Comparison of ENCODE assay signal across 8 cellular contexts in the genomic region with DNA sequence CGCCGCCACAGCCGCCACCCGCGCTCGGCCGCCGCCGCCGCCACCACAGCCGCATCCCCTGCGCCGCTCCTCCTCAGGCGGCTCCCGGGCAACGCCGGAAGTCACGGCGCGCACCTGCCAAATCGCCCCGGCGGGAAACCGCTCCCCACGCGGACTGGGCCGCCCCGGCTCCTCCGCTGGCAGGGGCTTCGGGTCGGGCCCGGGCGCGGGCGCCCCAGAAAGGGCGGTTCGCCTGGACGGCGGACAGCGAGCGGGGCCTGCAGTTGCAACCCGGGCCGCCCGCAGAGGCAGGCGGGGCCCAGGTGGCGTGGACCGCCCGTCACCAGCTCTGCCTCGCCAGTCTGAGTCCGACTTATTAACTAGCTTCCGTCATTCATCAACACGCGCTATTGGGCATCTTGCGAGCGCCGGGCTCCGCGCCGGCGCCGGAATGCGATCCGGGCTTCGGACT. TPM values are rescaled to one million over a fixed set of nuclear protein-coding genes. Genes with fewer than 3 reads are reported as not detected.
DNase-seq lines count a peak whose midpoint lies in the region; ATAC-seq, FAIRE-seq and TF ChIP-seq lines count a peak whose summit lies in the region.

A gene with protein sequence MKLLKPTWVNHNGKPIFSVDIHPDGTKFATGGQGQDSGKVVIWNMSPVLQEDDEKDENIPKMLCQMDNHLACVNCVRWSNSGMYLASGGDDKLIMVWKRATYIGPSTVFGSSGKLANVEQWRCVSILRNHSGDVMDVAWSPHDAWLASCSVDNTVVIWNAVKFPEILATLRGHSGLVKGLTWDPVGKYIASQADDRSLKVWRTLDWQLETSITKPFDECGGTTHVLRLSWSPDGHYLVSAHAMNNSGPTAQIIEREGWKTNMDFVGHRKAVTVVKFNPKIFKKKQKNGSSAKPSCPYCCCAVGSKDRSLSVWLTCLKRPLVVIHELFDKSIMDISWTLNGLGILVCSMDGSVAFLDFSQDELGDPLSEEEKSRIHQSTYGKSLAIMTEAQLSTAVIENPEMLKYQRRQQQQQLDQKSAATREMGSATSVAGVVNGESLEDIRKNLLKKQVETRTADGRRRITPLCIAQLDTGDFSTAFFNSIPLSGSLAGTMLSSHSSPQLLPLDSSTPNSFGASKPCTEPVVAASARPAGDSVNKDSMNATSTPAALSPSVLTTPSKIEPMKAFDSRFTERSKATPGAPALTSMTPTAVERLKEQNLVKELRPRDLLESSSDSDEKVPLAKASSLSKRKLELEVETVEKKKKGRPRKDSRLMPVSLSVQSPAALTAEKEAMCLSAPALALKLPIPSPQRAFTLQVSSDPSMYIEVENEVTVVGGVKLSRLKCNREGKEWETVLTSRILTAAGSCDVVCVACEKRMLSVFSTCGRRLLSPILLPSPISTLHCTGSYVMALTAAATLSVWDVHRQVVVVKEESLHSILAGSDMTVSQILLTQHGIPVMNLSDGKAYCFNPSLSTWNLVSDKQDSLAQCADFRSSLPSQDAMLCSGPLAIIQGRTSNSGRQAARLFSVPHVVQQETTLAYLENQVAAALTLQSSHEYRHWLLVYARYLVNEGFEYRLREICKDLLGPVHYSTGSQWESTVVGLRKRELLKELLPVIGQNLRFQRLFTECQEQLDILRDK (minus strand): TSS at position 93 of the 451 bp plus-strand sequence. CDS start 257 bp downstream, outside the sequence.

- H2AFZ ChIP-seq in endothelial cell of umbilical vein (ENCODE audit: low read depth, low read length) = peak within 1 kb of the TSS; percentile 66

- POLR2A ChIA-PET in endothelial cell of umbilical vein (lab: Charles Lee) = interaction anchor here (0.5 to 1.4 kb wide), 2 partner anchors 13 to 100 kb away, joined by 3 to 6 read pairs; no protein-coding TSS in a partner anchor

- H3K27me3 ChIP-seq in endothelial cell of umbilical vein (ENCODE audit: control insufficient read depth in 2 of 2, insufficient read depth in 2 of 2, low read length in 2 of 2) = no peaks in the 10 kb centered on the region
- H3K27me3 ChIP-seq in mononuclear cell (ENCODE audit: insufficient read depth, low read length) = no peaks in the 10 kb centered on the region

- peaks cover 0 to 2% (median 0%) of the 10 kb centered on the region in 3 donors for H3K27me3 Mint-ChIP-seq in CD14-positive monocyte (ENCODE audit: low read depth in 3 of 3)

- peaks cover 11 to 22% of the 10 kb centered on the region in 2 donors for H3K36me3 Mint-ChIP-seq in CD14-positive monocyte

- peak within 1 kb of the TSS; percentile 92 for H3K9ac ChIP-seq in endothelial cell of umbilical vein (replicated peaks; ENCODE audit: extremely low read depth, insufficient read depth, low read length)

- H3K36me3 ChIP-seq in endothelial cell of umbilical vein (ENCODE audit: control insufficient read depth in 2 of 2, extremely low read depth in 1 of 2, insufficient read depth in 2 of 2, low read length in 2 of 2) = peaks cover 5% of the 10 kb centered on the region in 2 experiments

- ATAC-seq in GM19351 (IDR thresholded peaks at IDR 0.05; ENCODE audit: unreplicated experiment) (peak; percentile 36), HG03469 (IDR thresholded peaks at IDR 0.05; ENCODE audit: unreplicated experiment) (peak; percentile 30)

- peak within 1 kb of the TSS; percentile 75 for H3K27ac ChIP-seq in endothelial cell of umbilical vein (ENCODE audit: insufficient read depth, low read depth, low read length)

- H3K4me1 ChIP-seq in endothelial cell of umbilical vein (ENCODE audit: control insufficient read depth, extremely low read depth, insufficient read depth, low read length) = peaks cover 17% of the 10 kb centered on the region
- peaks cover 59% of the 10 kb centered on the region for H3K4me1 ChIP-seq in mononuclear cell (ENCODE audit: insufficient read depth, low read length)

- no peak for TF ChIP-seq CTCF in CD14-positive monocyte (IDR thresholded peaks at IDR 0.05)
- TF ChIP-seq CTCF in endothelial cell of umbilical vein (IDR thresholded peaks at IDR 0.05; ENCODE audit: extremely low read depth in 1 of 2, insufficient read depth in 1 of 2, low read depth in 1 of 2, low read length in 2 of 2) = no peak

- CTCF ChIA-PET in endothelial cell of umbilical vein (lab: Charles Lee) = interaction anchor here (0.7 to 2.1 kb wide), 6 partner anchors 13 to 252 kb away, joined by 3 to 6 read pairs (median 4); a partner anchor contains a TSS

- BruUV-seq in endothelial cell of umbilical vein (replicated peaks; lab: Mats Ljungman, UMichigan) = no TSS peak

- H3K79me2 ChIP-seq in endothelial cell of umbilical vein (ENCODE audit: control insufficient read depth, insufficient read depth, low read length) = peaks cover 49% of the 10 kb centered on the region

- H3K4me2 ChIP-seq in endothelial cell of umbilical vein (ENCODE audit: insufficient read depth, low read length) = peak within 1 kb of the TSS; percentile 86

- dilution Hi-C loops in endothelial cell of umbilical vein (cut with MboI; ENCODE audit: extremely low pct_ligation_motif_present, low sequenced_read_pairs) = no loop called here

- no peaks in the 10 kb centered on the region for H3K9me3 Mint-ChIP-seq in CD14-positive monocyte

- H3K4me3 ChIP-seq in endothelial cell of umbilical vein (replicated peaks in 1 of 3; ENCODE audit: insufficient read depth in 1 of 3, low read depth in 1 of 3, low read length in 3 of 3) = peak within 1 kb of the TSS; percentile 86 to 88 (median 86)
- peak within 1 kb of the TSS; percentile 73 for H3K4me3 ChIP-seq in mononuclear cell (ENCODE audit: low read length)

- H3K27ac Mint-ChIP-seq in CD14-positive monocyte = peak within 1 kb of the TSS; percentile 89 to 95 (median 91)

- TF ChIP-seq POLR2A in endothelial cell of umbilical vein (IDR thresholded peaks at IDR 0.05; ENCODE audit: low read depth, low read length) = no peak

- H3K4me1 Mint-ChIP-seq in CD14-positive monocyte = peaks cover 41% of the 10 kb centered on the region

- peak; percentile 73 for DNase-seq in CD14-positive monocyte (ENCODE audit: low spot score)
- DNase-seq in NOMO-1 treated with dmso at 0.1 percent for 144 hours (lab: John Stamatoyannopoulos, UW; ENCODE audit: unreplicated experiment) = peak; percentile 39
- DNase-seq in activated CD8-positive, alpha-beta memory T cell treated with anti-CD3 and anti-CD28 coated beads, Interleukin-2, amount 50 U/mL, for 24 hours (ENCODE audit: extremely low read depth) = peak; percentile 66
- peak; percentile 73 for DNase-seq in endothelial cell of umbilical vein (ENCODE audit: low read depth, low spot score)
- peak; percentile 82 for DNase-seq in stimulated activated CD8-positive, alpha-beta memory T cell treated with anti-CD3 and anti-CD28 coated beads, Interleukin-4, amount 100 ng/mL, for 24 hours (ENCODE audit: low read depth)

- H3K9me3 ChIP-seq in endothelial cell of umbilical vein (replicated peaks; ENCODE audit: control insufficient read depth, insufficient read depth, low read length) = no peaks in the 10 kb centered on the region
- no peaks in the 10 kb centered on the region for H3K9me3 ChIP-seq in mononuclear cell (ENCODE audit: low read depth, low read length)

- peak; percentile 70 for FAIRE-seq in endothelial cell of umbilical vein (lab: Jason Lieb, UNC)

- H3K4me3 Mint-ChIP-seq in CD14-positive monocyte = peak within 1 kb of the TSS; percentile 86 to 93

- no peaks in the 10 kb centered on the region for H3K9me1 ChIP-seq in endothelial cell of umbilical vein (replicated peaks; ENCODE audit: control insufficient read depth, extremely low read depth, insufficient read depth, low read length)

- intact Hi-C loops in CD14-positive monocyte (cut with micrococcal nuclease) (loop anchor here (1.0 to 2.0 kb wide), 3 partner anchors 15 to 48 kb away; a partner anchor contains a TSS), endothelial cell of umbilical vein (cut with micrococcal nuclease) (loop anchor here (1.0 to 2.0 kb wide), 4 partner anchors 16 to 253 kb away; a partner anchor contains a TSS)

- H4K20me1 ChIP-seq in endothelial cell of umbilical vein (replicated peaks; ENCODE audit: control insufficient read depth, extremely low read depth, insufficient read depth, low read length) = no peaks in the 10 kb centered on the region

TF ChIP-seq in endothelial cell of umbilical vein, 7 proteins besides CTCF, POLR2A, EP300 and RAD21:
- TF ChIP-seq JUN (IDR thresholded peaks at IDR 0.05; ENCODE audit: borderline replicate concordance, insufficient read depth, insufficient read length, low read depth) (no peak), MYC (IDR thresholded peaks at IDR 0.05; ENCODE audit: low read depth, low read length) (no peak), EZH2 (IDR thresholded peaks at IDR 0.05; ENCODE audit: borderline replicate concordance, low read depth, low read length, severe bottlenecking) (no peak), POLR2AphosphoS5 (IDR thresholded peaks at IDR 0.05; ENCODE audit: insufficient read depth, low read depth, low read length) (no peak), GATA2 (IDR thresholded peaks at IDR 0.05; ENCODE audit: insufficient read depth, insufficient read length, low read depth, low read length) (no peak), FOS (IDR thresholded peaks at IDR 0.05; ENCODE audit: borderline replicate concordance, insufficient read depth, low read length) (no peak)
- TF ChIP-seq, protein P1, sequence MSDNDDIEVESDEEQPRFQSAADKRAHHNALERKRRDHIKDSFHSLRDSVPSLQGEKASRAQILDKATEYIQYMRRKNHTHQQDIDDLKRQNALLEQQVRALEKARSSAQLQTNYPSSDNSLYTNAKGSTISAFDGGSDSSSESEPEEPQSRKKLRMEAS (IDR thresholded peaks at IDR 0.05; ENCODE audit: insufficient read depth, insufficient read length) = no peak
TF ChIP-seq in endothelial cell of umbilical vein: peak in this region for 0.

RNA-seq across cellular contexts. Expression of the gene that starts here (rescaled TPM):
- polyA plus RNA-seq in CD14-positive monocyte (1 to 10 TPM; 1.8 to 2.6 TPM), endothelial cell of umbilical vein (17.3 and 18.1 TPM in 2 replicates)
- total RNA-seq in endothelial cell of umbilical vein (27.7 and 30.9 TPM in 2 replicates), mononuclear cell (11.0 TPM)
- 26.0 TPM in 2 replicates for polyA plus RNA-seq in endothelial cell of umbilical vein (2011; cell fraction: cytosol; rRNA removed)
- polyA plus RNA-seq in endothelial cell of umbilical vein (2011; cell fraction: nucleus; rRNA removed) = 27.8 and 28.2 TPM in 2 replicates
- polyA plus RNA-seq in endothelial cell of umbilical vein (2012) = 17.5 and 22.0 TPM in 2 replicates
- polyA minus RNA-seq in endothelial cell of umbilical vein = 25.2 and 25.3 TPM in 2 replicates
- 15.0 TPM for polyA minus RNA-seq in endothelial cell of umbilical vein (2011; cell fraction: cytosol; rRNA and poly(A)+ RNA removed)
- polyA minus RNA-seq in endothelial cell of umbilical vein (2011; cell fraction: nucleus; rRNA and poly(A)+ RNA removed) = 12.1 and 12.8 TPM in 2 replicates

Comparison
In these comparisons a context has a peak if more than half of its experiments do, and no peak if none do; other contexts are left out.
1. Peak in every context shown above with its lines: DNase-seq, ATAC-seq, H3K4me3 ChIP-seq and H3K27ac ChIP-seq.